Comparison of ENCODE assay signal across 15 cellular contexts in the genomic region with DNA sequence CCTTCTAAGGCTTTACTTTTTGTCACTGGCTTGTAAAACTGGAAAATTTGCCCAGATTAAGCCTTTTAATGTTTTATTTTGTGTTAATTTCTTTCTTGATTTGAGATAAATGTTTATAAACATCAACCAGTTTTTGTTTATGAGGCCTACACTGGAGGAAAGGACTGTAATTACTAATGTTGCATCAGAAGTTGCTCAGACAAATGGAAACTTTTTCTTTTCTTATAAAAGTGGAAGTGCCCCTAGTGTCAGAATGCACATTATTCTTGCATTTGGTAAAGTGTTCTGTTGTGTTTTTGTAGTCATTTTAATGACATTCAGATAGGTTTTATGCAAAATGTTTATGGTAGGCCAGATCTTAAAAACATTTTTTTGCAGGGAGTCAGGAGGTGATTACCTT. TPM values are rescaled to one million over a fixed set of nuclear protein-coding genes. Genes with fewer than 3 reads are reported as not detected.
DNase-seq lines count a peak whose midpoint lies in the region; ATAC-seq and TF ChIP-seq lines count a peak whose summit lies in the region.
"Had no signal": no experiment of that assay in that cellular context is flagged by ENCODE, and none has a peak within 500 bp of the region (broad histone marks: within the 10 kb centered on the region; RNA-seq: fewer than 3 reads in every experiment).

No MANE protein-coding gene starts in this region.

- no peak for DNase-seq in activated CD8-positive, alpha-beta T cell treated with anti-CD3 and anti-CD28 coated beads for 36 hours
- no peak for DNase-seq in activated CD8-positive, alpha-beta T cell treated with anti-CD3 and anti-CD28 coated beads, Interleukin-2, amount 10 ng/mL, durations not matched to agents 7 days and 5 days
- no peak for DNase-seq in stimulated activated effector memory CD8-positive, alpha-beta T cell treated with anti-CD3 and anti-CD28 coated beads, Interleukin-12 subunit alpha, Interleukin-12 subunit beta, amount 100 ng/mL, for 72 hours (ENCODE audit: low spot score in 2 of 2)
- DNase-seq in COLO829 (ENCODE audit: low spot score) = no peak
- DNase-seq: activated T-cell treated with anti-CD3 and anti-CD28 coated beads for 4 hours, foreskin melanocyte, immature natural killer cell, NCI-H187 treated with DMSO at 0.1 percent for 48 hours, NCI-H82, SHP77, small intestine had no signal

- H3K4me1 ChIP-seq in Loucy (ENCODE audit: insufficient read depth, low read length, poor library complexity, severe bottlenecking) = peaks cover 9% of the 10 kb centered on the region

- intact Hi-C loops in activated CD8-positive, alpha-beta T cell treated with anti-CD3 and anti-CD28 coated beads for 36 hours (cut with micrococcal nuclease) = no loop called here

- H3K79me2 ChIP-seq in Loucy (ENCODE audit: insufficient read depth, low read length) = peaks cover 81% of the 10 kb centered on the region

- no peaks in the 10 kb centered on the region for H3K36me3 ChIP-seq in Loucy (ENCODE audit: insufficient read depth, low read length)

- TF ChIP-seq POLR2A in GM18505 (IDR thresholded peaks at IDR 0.05; ENCODE audit: borderline replicate concordance, extremely low read depth, insufficient read depth, insufficient read length) = no peak

- ATAC-seq in activated CD8-positive, alpha-beta T cell treated with anti-CD3 and anti-CD28 coated beads for 36 hours = peak; percentile 67
- ATAC-seq in activated CD8-positive, alpha-beta T cell treated with anti-CD3 and anti-CD28 coated beads, Interleukin-2, amount 10 ng/mL, durations not matched to agents 7 days and 5 days = no peak
- no peak for ATAC-seq in activated T-helper 17 cell treated with anti-CD3 and anti-CD28 coated beads, Interleukin-2, amount 50 U/mL, for 72 hours (replicated peaks)
- peak; percentile 62 for ATAC-seq in stimulated activated effector memory CD8-positive, alpha-beta T cell treated with anti-CD3 and anti-CD28 coated beads, Interleukin-12 subunit alpha, Interleukin-12 subunit beta, amount 100 ng/mL, for 72 hours
- ATAC-seq in GM18505 (IDR thresholded peaks at IDR 0.05; ENCODE audit: unreplicated experiment) (no peak), GM19397 (IDR thresholded peaks at IDR 0.05; ENCODE audit: unreplicated experiment) (no peak)

- no peaks in the 10 kb centered on the region for H3F3A ChIP-seq in Loucy (ENCODE audit: low read depth)

- peak overlapping the region; percentile 11 for H3K27ac Mint-ChIP-seq in activated CD8-positive, alpha-beta T cell treated with anti-CD3 and anti-CD28 coated beads for 36 hours
- H3K27ac Mint-ChIP-seq in activated CD8-positive, alpha-beta T cell treated with anti-CD3 and anti-CD28 coated beads, Interleukin-2, amount 10 ng/mL, durations not matched to agents 7 days and 5 days = no peak overlapping the region
- peak overlapping the region; percentile 41 for H3K27ac Mint-ChIP-seq in activated T-helper 17 cell treated with anti-CD3 and anti-CD28 coated beads, Interleukin-2, amount 50 U/mL, for 72 hours
- H3K27ac Mint-ChIP-seq in stimulated activated effector memory CD8-positive, alpha-beta T cell treated with anti-CD3 and anti-CD28 coated beads, Interleukin-12 subunit alpha, Interleukin-12 subunit beta, amount 100 ng/mL, for 72 hours = peak overlapping the region; percentile 19
- H3K27ac Mint-ChIP-seq: immature natural killer cell had no signal

- peaks cover 21% of the 10 kb centered on the region for H3K36me3 Mint-ChIP-seq in activated CD8-positive, alpha-beta T cell treated with anti-CD3 and anti-CD28 coated beads for 36 hours (ENCODE audit: low read depth)
- H3K36me3 Mint-ChIP-seq in activated CD8-positive, alpha-beta T cell treated with anti-CD3 and anti-CD28 coated beads, Interleukin-2, amount 10 ng/mL, durations not matched to agents 7 days and 5 days (ENCODE audit: low read depth) = peaks cover 13% of the 10 kb centered on the region
- peaks cover 5% of the 10 kb centered on the region for H3K36me3 Mint-ChIP-seq in activated T-helper 17 cell treated with anti-CD3 and anti-CD28 coated beads, Interleukin-2, amount 50 U/mL, for 72 hours (ENCODE audit: low read depth)
- H3K36me3 Mint-ChIP-seq in stimulated activated effector memory CD8-positive, alpha-beta T cell treated with anti-CD3 and anti-CD28 coated beads, Interleukin-12 subunit alpha, Interleukin-12 subunit beta, amount 100 ng/mL, for 72 hours = no peaks in the 10 kb centered on the region

- H3K4me2 ChIP-seq in Loucy (ENCODE audit: low read depth, low read length, poor library complexity, severe bottlenecking) = no peak overlapping the region

- no peak overlapping the region for H2AFZ ChIP-seq in Loucy (ENCODE audit: low read length)

- no peak overlapping the region for H3K9ac ChIP-seq in Loucy (ENCODE audit: low read depth, low read length, poor library complexity, severe bottlenecking)

- no peaks in the 10 kb centered on the region for H3K9me3 ChIP-seq in Loucy (ENCODE audit: insufficient read depth, low read depth, low read length)

- H3K9me2 ChIP-seq in Loucy (replicated peaks; ENCODE audit: low read depth, low read length) = no peaks in the 10 kb centered on the region

- TF ChIP-seq CTCF in activated CD8-positive, alpha-beta T cell treated with anti-CD3 and anti-CD28 coated beads for 36 hours (IDR thresholded peaks at IDR 0.05) = peak; percentile 30
- TF ChIP-seq CTCF in Loucy (conservative IDR thresholded peaks at IDR 0.05; ENCODE audit: low read length) = peak; percentile 33; the same call in 1 of the 2 replicates

- H3K4me3 Mint-ChIP-seq in activated CD8-positive, alpha-beta T cell treated with anti-CD3 and anti-CD28 coated beads for 36 hours = no peak overlapping the region
- no peak overlapping the region for H3K4me3 Mint-ChIP-seq in activated CD8-positive, alpha-beta T cell treated with anti-CD3 and anti-CD28 coated beads, Interleukin-2, amount 10 ng/mL, durations not matched to agents 7 days and 5 days
- no peak overlapping the region for H3K4me3 Mint-ChIP-seq in activated T-helper 17 cell treated with anti-CD3 and anti-CD28 coated beads, Interleukin-2, amount 50 U/mL, for 72 hours
- H3K4me3 Mint-ChIP-seq in stimulated activated effector memory CD8-positive, alpha-beta T cell treated with anti-CD3 and anti-CD28 coated beads, Interleukin-12 subunit alpha, Interleukin-12 subunit beta, amount 100 ng/mL, for 72 hours = no peak overlapping the region
- H3K4me3 Mint-ChIP-seq: immature natural killer cell had no signal

- peaks cover 51% of the 10 kb centered on the region for H3K4me1 Mint-ChIP-seq in activated CD8-positive, alpha-beta T cell treated with anti-CD3 and anti-CD28 coated beads for 36 hours (ENCODE audit: low read depth)
- peaks cover 1% of the 10 kb centered on the region for H3K4me1 Mint-ChIP-seq in activated CD8-positive, alpha-beta T cell treated with anti-CD3 and anti-CD28 coated beads, Interleukin-2, amount 10 ng/mL, durations not matched to agents 7 days and 5 days (ENCODE audit: low read depth)
- H3K4me1 Mint-ChIP-seq in activated T-helper 17 cell treated with anti-CD3 and anti-CD28 coated beads, Interleukin-2, amount 50 U/mL, for 72 hours = peaks cover 10% of the 10 kb centered on the region
- peaks cover 42% of the 10 kb centered on the region for H3K4me1 Mint-ChIP-seq in stimulated activated effector memory CD8-positive, alpha-beta T cell treated with anti-CD3 and anti-CD28 coated beads, Interleukin-12 subunit alpha, Interleukin-12 subunit beta, amount 100 ng/mL, for 72 hours

- no peaks in the 10 kb centered on the region for H3K27me3 Mint-ChIP-seq in activated CD8-positive, alpha-beta T cell treated with anti-CD3 and anti-CD28 coated beads for 36 hours
- H3K27me3 Mint-ChIP-seq in activated CD8-positive, alpha-beta T cell treated with anti-CD3 and anti-CD28 coated beads, Interleukin-2, amount 10 ng/mL, durations not matched to agents 7 days and 5 days (ENCODE audit: low read depth) = no peaks in the 10 kb centered on the region
- H3K27me3 Mint-ChIP-seq in activated T-helper 17 cell treated with anti-CD3 and anti-CD28 coated beads, Interleukin-2, amount 50 U/mL, for 72 hours = no peaks in the 10 kb centered on the region

- H3K9me3 Mint-ChIP-seq in activated CD8-positive, alpha-beta T cell treated with anti-CD3 and anti-CD28 coated beads for 36 hours = peaks cover 4% of the 10 kb centered on the region
- H3K9me3 Mint-ChIP-seq in activated CD8-positive, alpha-beta T cell treated with anti-CD3 and anti-CD28 coated beads, Interleukin-2, amount 10 ng/mL, durations not matched to agents 7 days and 5 days (ENCODE audit: insufficient read depth) = peaks cover 9% of the 10 kb centered on the region
- no peaks in the 10 kb centered on the region for H3K9me3 Mint-ChIP-seq in activated T-helper 17 cell treated with anti-CD3 and anti-CD28 coated beads, Interleukin-2, amount 50 U/mL, for 72 hours
- peaks cover 2% of the 10 kb centered on the region for H3K9me3 Mint-ChIP-seq in stimulated activated effector memory CD8-positive, alpha-beta T cell treated with anti-CD3 and anti-CD28 coated beads, Interleukin-12 subunit alpha, Interleukin-12 subunit beta, amount 100 ng/mL, for 72 hours

- H4K20me1 ChIP-seq in Loucy (ENCODE audit: insufficient read depth, low read length, poor library complexity, severe bottlenecking) = peaks cover 6% of the 10 kb centered on the region

- no peaks in the 10 kb centered on the region for H3K27me3 ChIP-seq in Loucy (ENCODE audit: insufficient read depth, low read length, poor library complexity, severe bottlenecking)

- POLR2A ChIA-PET in activated CD8-positive, alpha-beta T cell treated with anti-CD3 and anti-CD28 coated beads for 36 hours (lab: Charles Lee) = no interaction called here
- POLR2A ChIA-PET in activated CD8-positive, alpha-beta T cell treated with anti-CD3 and anti-CD28 coated beads, Interleukin-2, amount 10 ng/mL, durations not matched to agents 7 days and 5 days (lab: Charles Lee) = no interaction called here

- CTCF ChIA-PET in activated CD8-positive, alpha-beta T cell treated with anti-CD3 and anti-CD28 coated beads for 36 hours (lab: Charles Lee) = interaction anchor here (0.8 to 1.3 kb wide), 2 partner anchors 10 to 219 kb away, joined by 3 to 4 read pairs; no protein-coding TSS in a partner anchor
- CTCF ChIA-PET in activated CD8-positive, alpha-beta T cell treated with anti-CD3 and anti-CD28 coated beads, Interleukin-2, amount 10 ng/mL, durations not matched to agents 7 days and 5 days (lab: Charles Lee) = interaction anchor here (1.5 to 2.2 kb wide), 2 partner anchors 51 to 307 kb away, joined by 3 to 8 read pairs; no protein-coding TSS in a partner anchor

- H3K4me3 ChIP-seq in Loucy (ENCODE audit: low read length, poor library complexity, severe bottlenecking) = no peak overlapping the region

RNA-seq across cellular contexts. Expression of gene LCLAT1, which starts 25.3 kb away (rescaled TPM):
- 10 to 100 TPM; 19.0 to 20.5 TPM for total RNA-seq in activated CD8-positive, alpha-beta T cell treated with anti-CD3 and anti-CD28 coated beads for 36 hours
- 10 to 100 TPM; 25.1 to 25.3 TPM for total RNA-seq in activated CD8-positive, alpha-beta T cell treated with anti-CD3 and anti-CD28 coated beads, Interleukin-2, amount 10 ng/mL, durations not matched to agents 7 days and 5 days
- 10 to 100 TPM; 14.5 to 18.0 TPM for total RNA-seq in activated T-helper 17 cell treated with anti-CD3 and anti-CD28 coated beads, Interleukin-2, amount 50 U/mL, for 72 hours

Comparison
In these comparisons a context has a peak if more than half of its experiments do, and no peak if none do; other contexts are left out.
1. ATAC-seq: peak in activated CD8-positive, alpha-beta T cell treated with anti-CD3 and anti-CD28 coated beads for 36 hours (single experiment) and stimulated activated effector memory CD8-positive, alpha-beta T cell treated with anti-CD3 and anti-CD28 coated beads, Interleukin-12 subunit alpha, Interleukin-12 subunit beta, amount 100 ng/mL, for 72 hours (single experiment); none in activated CD8-positive, alpha-beta T cell treated with anti-CD3 and anti-CD28 coated beads, Interleukin-2, amount 10 ng/mL, durations not matched to agents 7 days and 5 days (single experiment), activated T-helper 17 cell treated with anti-CD3 and anti-CD28 coated beads, Interleukin-2, amount 50 U/mL, for 72 hours (single experiment), GM18505 (single experiment) and GM19397 (single experiment).